ENCODE assay signal across 9 cellular contexts in genomic region chr7:144821069-144821468, GRCh38.
DNase-seq lines count a peak whose midpoint lies in the region; ATAC-seq lines count a peak whose summit lies in the region.
"Had no signal": no experiment of that assay in that cellular context is flagged by ENCODE, and none has a peak within 500 bp of the region (broad histone marks: within the 10 kb centered on the region; RNA-seq: fewer than 3 reads in every experiment).

No MANE protein-coding gene starts in this region.

- H3K27me3 Mint-ChIP-seq in activated T-cell treated with anti-CD3 and anti-CD28 coated beads, Interleukin-2, amount 50 U/mL, for 24 hours, result no peaks in the 10 kb centered on the region
- H3K27me3 Mint-ChIP-seq in stimulated activated memory B cell treated with anti-CD40 and anti-IgM and Interleukin-4, amounts not matched to agents 10 μg/mL and 1 μg/mL and 100 μg/mL, for 72 hours, result no peaks in the 10 kb centered on the region
- H3K27me3 Mint-ChIP-seq: brain had no signal

- DNase-seq in activated T-cell treated with anti-CD3 and anti-CD28 coated beads, Interleukin-2, amount 50 U/mL, for 24 hours, result no peak
- DNase-seq in activated T-cell treated with anti-CD3 and anti-CD28 coated beads, Interleukin-2, amount 50 U/mL, for 48 hours, result no peak
- DNase-seq in NCI-H1694 treated with DMSO at 0.1 percent for 48 hours (lab: John Stamatoyannopoulos, UW), result peak; percentile 22
- no peak for DNase-seq in C1 segment of cervical spinal cord (lab: John Stamatoyannopoulos, UW)
- no peak for DNase-seq in D341Med (ENCODE audit: low spot score)

- peak overlapping the region; percentile 90 for H3K27ac Mint-ChIP-seq in activated T-cell treated with anti-CD3 and anti-CD28 coated beads, Interleukin-2, amount 50 U/mL, for 24 hours
- H3K27ac Mint-ChIP-seq in stimulated activated memory B cell treated with anti-CD40 and anti-IgM and Interleukin-4, amounts not matched to agents 10 μg/mL and 1 μg/mL and 100 μg/mL, for 72 hours, result peak overlapping the region; percentile 76
- H3K27ac Mint-ChIP-seq: brain had no signal

- ATAC-seq in HG02642 (IDR thresholded peaks at IDR 0.05; ENCODE audit: poor library complexity, unreplicated experiment) (peak; percentile 53), GM19324 (IDR thresholded peaks at IDR 0.05; ENCODE audit: low FRiP score, unreplicated experiment) (no peak)
- ATAC-seq in stimulated activated memory B cell treated with anti-CD40 and anti-IgM and Interleukin-4, amounts not matched to agents 10 μg/mL and 1 μg/mL and 100 μg/mL, for 72 hours, result peak; percentile 77

- H3K36me3 Mint-ChIP-seq in activated T-cell treated with anti-CD3 and anti-CD28 coated beads, Interleukin-2, amount 50 U/mL, for 24 hours (ENCODE audit: low read depth), result peaks cover 12% of the 10 kb centered on the region
- H3K36me3 Mint-ChIP-seq in stimulated activated memory B cell treated with anti-CD40 and anti-IgM and Interleukin-4, amounts not matched to agents 10 μg/mL and 1 μg/mL and 100 μg/mL, for 72 hours, result no peaks in the 10 kb centered on the region
- H3K36me3 Mint-ChIP-seq: brain had no signal

- peak overlapping the region; percentile 28 for H3K4me3 Mint-ChIP-seq in activated T-cell treated with anti-CD3 and anti-CD28 coated beads, Interleukin-2, amount 50 U/mL, for 24 hours
- H3K4me3 Mint-ChIP-seq in stimulated activated memory B cell treated with anti-CD40 and anti-IgM and Interleukin-4, amounts not matched to agents 10 μg/mL and 1 μg/mL and 100 μg/mL, for 72 hours, result no peak overlapping the region
- H3K4me3 Mint-ChIP-seq: brain had no signal

- peaks cover 86% of the 10 kb centered on the region for H3K4me1 Mint-ChIP-seq in activated T-cell treated with anti-CD3 and anti-CD28 coated beads, Interleukin-2, amount 50 U/mL, for 24 hours (ENCODE audit: low read depth)
- peaks cover 73% of the 10 kb centered on the region for H3K4me1 Mint-ChIP-seq in stimulated activated memory B cell treated with anti-CD40 and anti-IgM and Interleukin-4, amounts not matched to agents 10 μg/mL and 1 μg/mL and 100 μg/mL, for 72 hours

- H3K9me3 Mint-ChIP-seq in activated T-cell treated with anti-CD3 and anti-CD28 coated beads, Interleukin-2, amount 50 U/mL, for 24 hours, result peaks cover 3% of the 10 kb centered on the region
- no peaks in the 10 kb centered on the region for H3K9me3 Mint-ChIP-seq in stimulated activated memory B cell treated with anti-CD40 and anti-IgM and Interleukin-4, amounts not matched to agents 10 μg/mL and 1 μg/mL and 100 μg/mL, for 72 hours
- H3K9me3 Mint-ChIP-seq: brain had no signal
